ENCODE assay signal across 8 cellular contexts in the genomic region with DNA sequence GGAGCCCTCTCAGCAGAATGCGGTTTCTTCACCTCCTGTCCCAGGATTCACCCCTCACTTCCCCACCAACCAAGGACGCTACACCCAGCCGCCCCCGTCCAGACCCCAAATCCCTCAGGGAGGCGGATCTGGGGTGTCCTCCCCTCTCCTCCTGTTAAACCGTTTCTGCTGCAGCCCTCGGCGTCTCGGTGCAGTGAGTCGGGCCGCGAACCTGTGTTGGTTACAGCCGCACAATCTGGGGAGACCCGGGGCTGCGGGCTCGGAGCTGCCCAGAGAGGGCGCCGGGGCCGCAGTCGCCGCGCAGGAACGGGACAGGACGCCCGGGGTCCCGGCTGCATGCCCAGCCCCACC. TPM values are rescaled to one million over a fixed set of nuclear protein-coding genes. Genes with fewer than 3 reads are reported as not detected.
DNase-seq lines count a peak whose midpoint lies in the region; ATAC-seq and TF ChIP-seq lines count a peak whose summit lies in the region.
"Not testable (repeated sequence)": the region's sequence is repeated elsewhere in the genome, so short reads cannot be mapped to it uniquely, and the experiment has no call there.

No MANE protein-coding gene starts in this region.

- peak overlapping the region; percentile 87 to 100 (median 100) for H3K4me3 Mint-ChIP-seq in CD4-positive, alpha-beta memory T cell
- H3K4me3 Mint-ChIP-seq in activated naive CD4-positive, alpha-beta T cell treated with anti-CD3 and anti-CD28 coated beads, Interleukin-2, amount 50 U/mL, for 24 hours, result peak overlapping the region; percentile 82

- CTCF ChIA-PET in CD4-positive, alpha-beta memory T cell (lab: Charles Lee; ENCODE audit: partially characterized antibody), result interaction anchor here (2.2 kb wide), 1 partner anchor 55 kb away, joined by 8 read pairs; no protein-coding TSS in a partner anchor

- H3K9me3 Mint-ChIP-seq in CD4-positive, alpha-beta memory T cell, result peaks cover 0 to 16% (median 8%) of the 10 kb centered on the region in 8 donors
- H3K9me3 Mint-ChIP-seq in activated naive CD4-positive, alpha-beta T cell treated with anti-CD3 and anti-CD28 coated beads, Interleukin-2, amount 50 U/mL, for 24 hours, result not testable (repeated sequence)

- H3K27me3 ChIP-seq in CD4-positive, alpha-beta memory T cell (ENCODE audit: insufficient read depth, low read length); mucosa of rectum (ENCODE audit: control insufficient read depth in 2 of 2, insufficient read depth in 2 of 2, low read length in 2 of 2): not testable (repeated sequence)

- POLR2A ChIA-PET in CD4-positive, alpha-beta memory T cell (lab: Charles Lee; ENCODE audit: partially characterized antibody), result interaction anchor here (0.9 to 2.1 kb wide), 8 partner anchors 30 to 145 kb away, joined by 3 to 17 read pairs (median 4); partner anchors contain the start of genes ZNF44, ZNF442, ZNF563 and ZNF564

- TF ChIP-seq CTCF in fibroblast of pulmonary artery (IDR thresholded peaks at IDR 0.05; ENCODE audit: low read length, missing control alignments), result not testable (repeated sequence)

- H3K27ac Mint-ChIP-seq in CD4-positive, alpha-beta memory T cell, result peak overlapping the region; percentile 65 to 94 (median 84)
- H3K27ac Mint-ChIP-seq in activated naive CD4-positive, alpha-beta T cell treated with anti-CD3 and anti-CD28 coated beads, Interleukin-2, amount 50 U/mL, for 24 hours, result not testable (repeated sequence)

- H3K36me3 Mint-ChIP-seq in CD4-positive, alpha-beta memory T cell; activated naive CD4-positive, alpha-beta T cell treated with anti-CD3 and anti-CD28 coated beads, Interleukin-2, amount 50 U/mL, for 24 hours: not testable (repeated sequence)

- not testable (repeated sequence) for H3K9me3 ChIP-seq in CD4-positive, alpha-beta memory T cell (ENCODE audit: control insufficient read depth in 1 of 2, low read length in 2 of 2); mucosa of rectum (ENCODE audit: control insufficient read depth in 2 of 2, low read length in 2 of 2)

- peak overlapping the region; percentile 56 to 83 for H3K9ac ChIP-seq in mucosa of rectum (ENCODE audit: low read depth in 1 of 2, low read length in 2 of 2)

- H3K4me3 ChIP-seq in CD4-positive, alpha-beta memory T cell (ENCODE audit: low read length in 2 of 2), result peak overlapping the region in 1 of 2 donors; percentile 76
- H3K4me3 ChIP-seq in fibroblast of pulmonary artery (replicated peaks; ENCODE audit: low read depth, low read length) (peak overlapping the region; percentile 79), mucosa of rectum (ENCODE audit: low read length in 2 of 2) (peak overlapping the region; percentile 78 to 88)

- H3K4me1 ChIP-seq in CD4-positive, alpha-beta memory T cell (ENCODE audit: insufficient read depth, low read length); mucosa of rectum (ENCODE audit: control insufficient read depth in 2 of 2, insufficient read depth in 2 of 2, low read length in 2 of 2): not testable (repeated sequence)

- DNase-seq in CD4-positive, alpha-beta memory T cell, result peak in 1 of 5 donors; percentile 36
- peak; percentile 43 for DNase-seq in RKO (ENCODE audit: low spot score)
- not testable (repeated sequence) for DNase-seq in fibroblast of pulmonary artery (ENCODE audit: low read depth)
- DNase-seq in stimulated activated CD4-positive, alpha-beta T cell treated with anti-CD3 and anti-CD28 coated beads, TNF-alpha, amount 100 ng/mL, for 48 hours (ENCODE audit: low read depth in 3 of 3), result peak in 2 of 3 donors; percentile 1 to 31

- not testable (repeated sequence) for H3K36me3 ChIP-seq in CD4-positive, alpha-beta memory T cell (ENCODE audit: insufficient read depth, low read length); mucosa of rectum (ENCODE audit: control insufficient read depth in 2 of 2, insufficient read depth in 2 of 2, low read length in 2 of 2)

- peaks cover 7 to 26% (median 17%) of the 10 kb centered on the region in 4 donors for H3K4me1 Mint-ChIP-seq in CD4-positive, alpha-beta memory T cell
- peaks cover 33% of the 10 kb centered on the region for H3K4me1 Mint-ChIP-seq in activated naive CD4-positive, alpha-beta T cell treated with anti-CD3 and anti-CD28 coated beads, Interleukin-2, amount 50 U/mL, for 24 hours

- ATAC-seq in GM21447 (IDR thresholded peaks at IDR 0.05; ENCODE audit: unreplicated experiment), result peak; percentile 25
- ATAC-seq in HG03565 (IDR thresholded peaks at IDR 0.05; ENCODE audit: unreplicated experiment), result peak; percentile 21

- intact Hi-C loops in CD4-positive, alpha-beta memory T cell (cut with micrococcal nuclease), result loop anchor here (2.0 kb wide), 3 partner anchors 44 to 238 kb away; partner anchors contain the start of genes ZNF442 and ZNF709

- H3K27me3 Mint-ChIP-seq in CD4-positive, alpha-beta memory T cell; activated naive CD4-positive, alpha-beta T cell treated with anti-CD3 and anti-CD28 coated beads, Interleukin-2, amount 50 U/mL, for 24 hours: not testable (repeated sequence)

- peak overlapping the region; percentile 57 for H3K27ac ChIP-seq in CD4-positive, alpha-beta memory T cell (ENCODE audit: low read depth, low read length)
- H3K27ac ChIP-seq in mucosa of rectum (ENCODE audit: low read depth in 2 of 2, low read length in 2 of 2), result peak overlapping the region; percentile 82 to 86

RNA-seq across cellular contexts. Expression of gene ZNF443, which starts 0.4 kb away (rescaled TPM):
- total RNA-seq in CD4-positive, alpha-beta memory T cell, result 10 to 100 TPM in 1 of 2 experiments, 1 to 10 TPM in 1; 9.9 to 10.3 TPM
- 1 to 10 TPM; 1.9 to 4.2 TPM for polyA plus RNA-seq in CD4-positive, alpha-beta memory T cell

RNA-seq across cellular contexts. Expression of gene ZNF799, which starts 39.3 kb away (rescaled TPM):
- total RNA-seq in CD4-positive, alpha-beta memory T cell, result 10 to 100 TPM; 10.1 to 10.3 TPM
- 1 to 10 TPM; 6.3 to 6.6 TPM for polyA plus RNA-seq in CD4-positive, alpha-beta memory T cell

RNA-seq across cellular contexts. Expression of gene ZNF709, which starts 44.2 kb away (rescaled TPM):
- total RNA-seq in CD4-positive, alpha-beta memory T cell, result 1 to 10 TPM; 7.1 to 9.6 TPM
- polyA plus RNA-seq in CD4-positive, alpha-beta memory T cell, result 1 to 10 TPM; 1.1 to 2.3 TPM
